18 cellular contexts compared by ENCODE assay signal in genomic region chr12:4445156-4446020, GRCh38. TPM values are rescaled to one million over a fixed set of nuclear protein-coding genes. Genes with fewer than 3 reads are reported as not detected.
DNase-seq lines count a peak whose midpoint lies in the region; FAIRE-seq and TF ChIP-seq lines count a peak whose summit lies in the region.
"Had no signal": no experiment of that assay in that cellular context is flagged by ENCODE, and none has a peak within 500 bp of the region (broad histone marks: within the 10 kb centered on the region; RNA-seq: fewer than 3 reads in every experiment).

TSS of gene FGF6 (minus strand) at chr12:4445815. CDS start at chr12:4445570, 245 bp downstream.

- DNase-seq in activated CD8-positive, alpha-beta memory T cell treated with anti-CD3 and anti-CD28 coated beads for 24 hours = peak; percentile 41
- DNase-seq in activated CD8-positive, alpha-beta memory T cell treated with anti-CD3 and anti-CD28 coated beads, Interleukin-2, amount 50 U/mL, for 4 hours = no peak
- peak; percentile 1 to 2 for DNase-seq in frontal cortex (ENCODE audit: low spot score in 2 of 2)
- DNase-seq in neuronal stem cell (ENCODE audit: low spot score) = no peak
- DNase-seq in type B pancreatic cell (ENCODE audit: extremely low spot score, unreplicated experiment) = peak; percentile 66
- no peak for DNase-seq in NCI-H2029 (lab: John Stamatoyannopoulos, UW)
- DNase-seq in nephron progenitor cell = no peak
- no peak for DNase-seq in PC-9
- DNase-seq: COR-L47, GM23248, KG1, NCI-H1092 treated with DMSO at 0.1 percent for 48 hours, NCI-H1694, NCI-H446 had no signal

- no peak for FAIRE-seq in frontal cortex (lab: Jason Lieb, UNC)
- FAIRE-seq: GM12878 had no signal

- intact Hi-C loops in PC-9 (cut with micrococcal nuclease; ENCODE audit: unreplicated experiment) = no loop called here

- no TSS peak for BruUV-seq in PC-9 (replicated peaks; lab: Mats Ljungman, UMichigan)

- no peak within 1 kb of the TSS for H4K91ac ChIP-seq in neuronal stem cell (ENCODE audit: low read depth, low read length, poor library complexity)

- H3K4me3 ChIP-seq in neuronal stem cell (ENCODE audit: low read length in 2 of 2) (no peak within 1 kb of the TSS), PC-9 (no peak within 1 kb of the TSS)
- H3K4me3 ChIP-seq: GM12878, GM23248 had no signal

- H2BK5ac ChIP-seq in neuronal stem cell (ENCODE audit: low read length) = no peak within 1 kb of the TSS

- H3K27ac ChIP-seq in neuronal stem cell (replicated peaks; ENCODE audit: low read length) (no peak within 1 kb of the TSS), PC-9 (no peak within 1 kb of the TSS)
- H3K27ac ChIP-seq: 22Rv1, C4-2B, GM23248 had no signal

- H3K18ac ChIP-seq in neuronal stem cell (ENCODE audit: low read length) = no peak within 1 kb of the TSS

- H2AFZ ChIP-seq in neuronal stem cell (ENCODE audit: low read length) = no peak within 1 kb of the TSS
- no peak within 1 kb of the TSS for H2AFZ ChIP-seq in PC-9
- H2AFZ ChIP-seq: GM23248 had no signal

- no peaks in the 10 kb centered on the region for H4K20me1 ChIP-seq in PC-9 (ENCODE audit: insufficient read depth)

- no CpG with 5 or more reads among the region's 41 CpGs for WGBS in neuronal stem cell (ENCODE audit: extremely low coverage in 2 of 2, insufficient read length in 2 of 2, insufficient replicate concordance in 1 of 2), 2 donors

- no peak within 1 kb of the TSS for H3K14ac ChIP-seq in neuronal stem cell (ENCODE audit: low read length)

- CTCF ChIA-PET in PC-9 (lab: Charles Lee) = no interaction called here

- POLR2A ChIA-PET in PC-9 (lab: Charles Lee; ENCODE audit: unreplicated experiment) = no interaction called here

- H3K36me3 ChIP-seq in neuronal stem cell (replicated peaks in 1 of 2; ENCODE audit: control insufficient read depth in 2 of 2, insufficient read depth in 2 of 2, low read length in 2 of 2) = no peaks in the 10 kb centered on the region
- no peaks in the 10 kb centered on the region for H3K36me3 ChIP-seq in PC-9 (ENCODE audit: low read depth)

- H3K4me2 ChIP-seq in neuronal stem cell (ENCODE audit: insufficient read depth, low read length, poor library complexity, severe bottlenecking) (no peak within 1 kb of the TSS), PC-9 (no peak within 1 kb of the TSS)

- TF ChIP-seq CTCF in type B pancreatic cell (conservative IDR thresholded peaks at IDR 0.05) = no peak
- TF ChIP-seq CTCF in nephron progenitor cell (IDR thresholded peaks at IDR 0.05) = no peak
- no peak for TF ChIP-seq CTCF in PC-9 (conservative IDR thresholded peaks at IDR 0.05)

- no peaks in the 10 kb centered on the region for H3K79me1 ChIP-seq in neuronal stem cell (ENCODE audit: low read depth, low read length)

- H3K23ac ChIP-seq in neuronal stem cell (ENCODE audit: low read depth, low read length, poor library complexity) = peak within 1 kb of the TSS; percentile 17

- peak within 1 kb of the TSS; percentile 18 for H2BK15ac ChIP-seq in neuronal stem cell (ENCODE audit: low read length)

- H4K8ac ChIP-seq in neuronal stem cell (ENCODE audit: low read depth, low read length) = no peak within 1 kb of the TSS

- H3K27me3 ChIP-seq in neuronal stem cell (ENCODE audit: control insufficient read depth in 3 of 3, insufficient read depth in 3 of 3, low read depth in 1 of 3, low read length in 3 of 3) (no peaks in the 10 kb centered on the region), PC-9 (ENCODE audit: insufficient read depth, low read depth) (peaks cover 99% of the 10 kb centered on the region)

- no peaks in the 10 kb centered on the region for H3F3A ChIP-seq in PC-9 (ENCODE audit: insufficient read depth, low read depth)

- no peaks in the 10 kb centered on the region for H3K36me3 Mint-ChIP-seq in type B pancreatic cell
- H3K36me3 Mint-ChIP-seq in nephron progenitor cell (ENCODE audit: low read depth) = no peaks in the 10 kb centered on the region

- no peaks in the 10 kb centered on the region for H3K9me3 ChIP-seq in neuronal stem cell (replicated peaks in 1 of 2; ENCODE audit: control insufficient read depth in 2 of 2, insufficient read depth in 1 of 2, low read depth in 1 of 2, low read length in 2 of 2)
- no peaks in the 10 kb centered on the region for H3K9me3 ChIP-seq in PC-9 (ENCODE audit: insufficient read depth, low read depth)

- H3K27ac Mint-ChIP-seq in type B pancreatic cell (no peak within 1 kb of the TSS), nephron progenitor cell (no peak within 1 kb of the TSS)

- H3K4ac ChIP-seq in neuronal stem cell (ENCODE audit: low read length) = no peak within 1 kb of the TSS

- H3K4me1 Mint-ChIP-seq in type B pancreatic cell (ENCODE audit: unreplicated experiment) = peaks cover 14% of the 10 kb centered on the region
- H3K4me1 Mint-ChIP-seq in nephron progenitor cell = peaks cover 67% of the 10 kb centered on the region

- H3K4me1 ChIP-seq in neuronal stem cell (ENCODE audit: control insufficient read depth in 2 of 2, insufficient read depth in 1 of 2, low read depth in 1 of 2, low read length in 2 of 2) (peaks cover 19 to 22% of the 10 kb centered on the region in 2 donors), PC-9 (replicated peaks; ENCODE audit: insufficient read depth) (no peaks in the 10 kb centered on the region)

- H3K9me3 Mint-ChIP-seq in type B pancreatic cell (no peaks in the 10 kb centered on the region), nephron progenitor cell (no peaks in the 10 kb centered on the region)

- H3K9ac ChIP-seq in neuronal stem cell (ENCODE audit: low read depth, low read length, poor library complexity) = no peak within 1 kb of the TSS
- H3K9ac ChIP-seq: GM23248 had no signal

- H3K27me3 Mint-ChIP-seq in type B pancreatic cell (peaks cover 63% of the 10 kb centered on the region), nephron progenitor cell (ENCODE audit: low read depth, poor library complexity) (no peaks in the 10 kb centered on the region)

- H3K4me3 Mint-ChIP-seq in type B pancreatic cell = no peak within 1 kb of the TSS
- H3K4me3 Mint-ChIP-seq in nephron progenitor cell = no peak within 1 kb of the TSS

- H2BK12ac ChIP-seq in neuronal stem cell (ENCODE audit: low read length) = no peak within 1 kb of the TSS

- no peaks in the 10 kb centered on the region for H3K79me2 ChIP-seq in PC-9 (ENCODE audit: low read depth)

- H3K9me2 ChIP-seq in PC-9 (ENCODE audit: insufficient read depth) = no peaks in the 10 kb centered on the region; the same call in 1 of the 2 replicates

- H2BK120ac ChIP-seq in neuronal stem cell (ENCODE audit: low read depth, low read length) = peak within 1 kb of the TSS; percentile 14

- H2AK5ac ChIP-seq in neuronal stem cell (ENCODE audit: low read depth, low read length) = peak within 1 kb of the TSS; percentile 45

RNA-seq across cellular contexts. Expression of gene FGF6, which starts in this region (rescaled TPM):
- total RNA-seq in frontal cortex = not detected
- not detected for polyA plus RNA-seq in neuronal stem cell (2013, experiment 1 of 2)
- not detected for polyA plus RNA-seq in neuronal stem cell (2013, experiment 2 of 2)
- total RNA-seq in type B pancreatic cell (ENCODE audit: low replicate concordance) = not detected in 2 replicates
- not detected in 2 replicates for total RNA-seq in PC-9 (2021)
- total RNA-seq: GM12878, GM23248, M059J had no signal
- polyA plus RNA-seq: GM12878, GM23248 had no signal

Comparison
In these comparisons a context has a peak if more than half of its experiments do, and no peak if none do; other contexts are left out.
1. Peak in DNase-seq in frontal cortex; RNA of the gene not detected or under 1 TPM.
2. Peak in DNase-seq in type B pancreatic cell; RNA of the gene not detected or under 1 TPM.